Comparison of ENCODE assay signal across 24 cellular contexts in genomic region chr3:30847589-30847988, GRCh38. TPM values are rescaled to one million over a fixed set of nuclear protein-coding genes. Genes with fewer than 3 reads are reported as not detected.
"Had no signal": no experiment of that assay in that cellular context is flagged by ENCODE, and none has a peak within 500 bp of the region (broad histone marks: within the 10 kb centered on the region; RNA-seq: fewer than 3 reads in every experiment).

No MANE protein-coding gene starts in this region.

- H3K36me3 ChIP-seq: lower lobe of right lung, stomach, vagina had no signal

- H3K27ac ChIP-seq: lower lobe of right lung, stomach, vagina had no signal

- FAIRE-seq: colon, islet of Langerhans had no signal

- ATAC-seq: left colon had no signal

- H3K9me3 ChIP-seq: lower lobe of right lung, stomach, vagina had no signal

- H3K27me3 Mint-ChIP-seq: activated naive CD8-positive, alpha-beta T cell; brain had no signal

- H3K36me3 Mint-ChIP-seq: activated naive CD8-positive, alpha-beta T cell; brain had no signal

- H3K9me3 Mint-ChIP-seq: activated T-helper 1 cell treated with anti-CD3 and anti-CD28 coated beads, Interleukin-12 subunit alpha, Interleukin-12 subunit beta, Interleukin-2, Interleukin-4 antibody, amounts not matched to agents 30 ng/mL and 10 ng/mL and 1 ng/mL, durations not matched to agents 14 hours and 24 hours and 36 hours; brain; nephron progenitor cell; T-helper 1 cell treated with Interleukin-12 subunit alpha and Interleukin-12 subunit beta and Interleukin-4 antibody, amounts not matched to agents 30 μg/mL and 1 μg/mL, for 36 hours had no signal

- H3K27me3 ChIP-seq: stomach, vagina had no signal

- DNase-seq: activated CD4-positive, alpha-beta T cell treated with anti-CD3 and anti-CD28 coated beads for 1 hour; activated CD4-positive, alpha-beta T cell treated with anti-CD3 and anti-CD28 coated beads, Interleukin-2, amount 50 U/mL, for 4 hours; activated gamma-delta T cell treated with Interleukin-2 at 50 U/mL for 16 hours; activated T-cell treated with anti-CD3 and anti-CD28 coated beads for 4 hours; central memory CD4-positive, alpha-beta T cell; hippocampal formation; left colon; lower lobe of right lung; nephron progenitor cell; nucleus accumbens; retina; stimulated activated CD4-positive, alpha-beta T cell treated with anti-CD3 and anti-CD28 coated beads, Interleukin-2, amount 100 ng/mL, for 48 hours; stomach; trophoblast cell had no signal

- H3K4me3 ChIP-seq: lower lobe of right lung, stomach, vagina had no signal

- H3K4me1 ChIP-seq: lower lobe of right lung, stomach, vagina had no signal

- H3K27ac Mint-ChIP-seq: activated naive CD8-positive, alpha-beta T cell; activated T-helper 1 cell treated with anti-CD3 and anti-CD28 coated beads, Interleukin-12 subunit alpha, Interleukin-12 subunit beta, Interleukin-2, Interleukin-4 antibody, amounts not matched to agents 30 ng/mL and 10 ng/mL and 1 ng/mL, durations not matched to agents 14 hours and 24 hours and 36 hours; nephron progenitor cell; T-helper 1 cell treated with Interleukin-12 subunit alpha and Interleukin-12 subunit beta and Interleukin-4 antibody, amounts not matched to agents 30 μg/mL and 1 μg/mL, for 36 hours had no signal

- H3K4me3 Mint-ChIP-seq: activated naive CD8-positive, alpha-beta T cell; activated T-helper 1 cell treated with anti-CD3 and anti-CD28 coated beads, Interleukin-12 subunit alpha, Interleukin-12 subunit beta, Interleukin-2, Interleukin-4 antibody, amounts not matched to agents 30 ng/mL and 10 ng/mL and 1 ng/mL, durations not matched to agents 14 hours and 24 hours and 36 hours; brain; nephron progenitor cell; T-helper 1 cell treated with Interleukin-12 subunit alpha and Interleukin-12 subunit beta and Interleukin-4 antibody, amounts not matched to agents 30 μg/mL and 1 μg/mL, for 36 hours had no signal

RNA-seq across cellular contexts. Expression of gene GADL1, which starts 46.9 kb away (rescaled TPM):
- total RNA-seq: activated T-helper 1 cell treated with anti-CD3 and anti-CD28 coated beads, Interleukin-12 subunit alpha, Interleukin-12 subunit beta, Interleukin-2, Interleukin-4 antibody, amounts not matched to agents 30 ng/mL and 10 ng/mL and 1 ng/mL, durations not matched to agents 14 hours and 24 hours and 36 hours; epithelial cell of proximal tubule; fibroblast of villous mesenchyme; left colon; lower lobe of right lung; mesenteric fat pad; vagina had no signal
